Comparison of ENCODE assay signal across 1 cellular context in the genomic region with DNA sequence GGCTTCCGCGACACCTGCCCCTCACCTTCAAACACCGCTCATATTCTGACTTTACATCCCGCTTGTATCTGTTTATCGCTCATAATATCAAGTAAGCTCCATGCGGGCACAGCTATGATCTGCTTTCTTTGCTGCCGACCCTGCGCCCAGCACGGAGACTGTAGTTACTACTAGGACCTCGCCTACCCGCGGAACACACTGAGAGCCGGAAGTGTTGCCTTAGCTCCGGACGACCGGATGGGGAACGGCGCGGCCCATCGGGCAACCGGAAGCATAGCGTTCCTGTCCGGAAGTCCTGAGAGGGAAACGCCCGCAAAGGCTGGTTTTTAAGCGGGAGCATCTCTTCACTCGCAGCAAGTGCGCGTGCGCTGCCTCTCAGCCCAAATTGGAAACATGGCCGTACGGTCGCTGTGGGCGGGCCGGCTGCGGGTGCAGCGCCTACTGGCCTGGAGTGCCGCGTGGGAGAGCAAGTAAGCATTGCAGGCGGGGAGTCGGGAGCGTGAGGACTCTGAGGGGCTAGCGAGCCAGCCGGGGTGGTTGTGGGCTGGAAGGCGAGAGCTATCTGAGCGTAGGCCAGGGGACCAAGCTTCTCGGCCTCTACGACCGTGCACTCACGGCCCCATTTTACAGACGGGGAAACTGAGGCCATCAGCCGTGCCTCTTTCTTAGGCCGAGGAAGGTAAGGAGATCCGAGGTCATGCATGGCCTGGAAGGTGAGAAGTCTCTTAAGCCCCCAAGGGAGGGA.
A peak's percentile ranks its signal among the peaks of the same experiment; 100 is the strongest.
TF ChIP-seq lines count a peak whose summit lies in the region.

A gene with protein sequence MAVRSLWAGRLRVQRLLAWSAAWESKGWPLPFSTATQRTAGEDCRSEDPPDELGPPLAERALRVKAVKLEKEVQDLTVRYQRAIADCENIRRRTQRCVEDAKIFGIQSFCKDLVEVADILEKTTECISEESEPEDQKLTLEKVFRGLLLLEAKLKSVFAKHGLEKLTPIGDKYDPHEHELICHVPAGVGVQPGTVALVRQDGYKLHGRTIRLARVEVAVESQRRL (plus strand): TSS at position 353 of the 745 bp plus-strand sequence. CDS start 41 bp downstream, at position 394.

TF ChIP-seq in HepG2, 621 proteins besides CTCF, POLR2A, EP300 and RAD21 (continued from another document and continues in another):
- TF ChIP-seq MED13 (CRISPR knock-in tag; IDR thresholded peaks at IDR 0.05): peak; percentile 74; the same call in 1 of the 2 replicates
- TF ChIP-seq RBAK (CRISPR knock-in tag; IDR thresholded peaks at IDR 0.05): peak; percentile 50; the same call in 1 of the 2 replicates
- TF ChIP-seq, protein P1, sequence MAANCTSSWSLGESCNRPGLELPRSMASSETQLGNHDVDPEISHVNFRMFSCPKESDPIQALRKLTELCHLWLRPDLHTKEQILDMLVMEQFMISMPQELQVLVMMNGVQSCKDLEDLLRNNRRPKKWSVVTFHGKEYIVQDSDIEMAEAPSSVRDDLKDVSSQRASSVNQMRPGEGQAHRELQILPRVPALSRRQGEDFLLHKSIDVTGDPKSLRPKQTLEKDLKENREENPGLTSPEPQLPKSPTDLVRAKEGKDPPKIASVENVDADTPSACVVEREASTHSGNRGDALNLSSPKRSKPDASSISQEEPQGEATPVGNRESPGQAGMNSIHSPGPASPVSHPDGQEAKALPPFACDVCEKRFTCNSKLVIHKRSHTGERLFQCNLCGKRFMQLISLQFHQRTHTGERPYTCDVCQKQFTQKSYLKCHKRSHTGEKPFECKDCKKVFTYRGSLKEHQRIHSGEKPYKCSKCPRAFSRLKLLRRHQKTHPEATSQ (CRISPR knock-in tag; IDR thresholded peaks at IDR 0.05; ENCODE audit: borderline replicate concordance): peak; percentile 58; the same call in 1 of the 2 replicates
- TF ChIP-seq FOXK2 (IDR thresholded peaks at IDR 0.05): peak; percentile 84
- peak; percentile 69; the same call in 1 of the 2 replicates for TF ChIP-seq MZF1 (CRISPR knock-in tag; IDR thresholded peaks at IDR 0.05; ENCODE audit: borderline replicate concordance)
- TF ChIP-seq NFIC (IDR thresholded peaks at IDR 0.05; ENCODE audit: low read length): no peak
- peak; percentile 34; the same call in 1 of the 2 replicates for TF ChIP-seq BCL6 (CRISPR knock-in tag; IDR thresholded peaks at IDR 0.05)
- TF ChIP-seq, protein P2, sequence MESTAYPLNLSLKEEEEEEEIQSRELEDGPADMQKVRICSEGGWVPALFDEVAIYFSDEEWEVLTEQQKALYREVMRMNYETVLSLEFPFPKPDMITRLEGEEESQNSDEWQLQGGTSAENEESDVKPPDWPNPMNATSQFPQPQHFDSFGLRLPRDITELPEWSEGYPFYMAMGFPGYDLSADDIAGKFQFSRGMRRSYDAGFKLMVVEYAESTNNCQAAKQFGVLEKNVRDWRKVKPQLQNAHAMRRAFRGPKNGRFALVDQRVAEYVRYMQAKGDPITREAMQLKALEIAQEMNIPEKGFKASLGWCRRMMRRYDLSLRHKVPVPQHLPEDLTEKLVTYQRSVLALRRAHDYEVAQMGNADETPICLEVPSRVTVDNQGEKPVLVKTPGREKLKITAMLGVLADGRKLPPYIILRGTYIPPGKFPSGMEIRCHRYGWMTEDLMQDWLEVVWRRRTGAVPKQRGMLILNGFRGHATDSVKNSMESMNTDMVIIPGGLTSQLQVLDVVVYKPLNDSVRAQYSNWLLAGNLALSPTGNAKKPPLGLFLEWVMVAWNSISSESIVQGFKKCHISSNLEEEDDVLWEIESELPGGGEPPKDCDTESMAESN (CRISPR knock-in tag; conservative IDR thresholded peaks at IDR 0.05): peak; percentile 95
- TF ChIP-seq ZNF749 (CRISPR knock-in tag; IDR thresholded peaks at IDR 0.05; ENCODE audit: borderline replicate concordance): peak; percentile 94; the same call in 1 of the 2 replicates
- TF ChIP-seq NCOA5 (CRISPR knock-in tag; IDR thresholded peaks at IDR 0.05): no peak
- TF ChIP-seq ZNF772 (CRISPR knock-in tag; IDR thresholded peaks at IDR 0.05): peak; percentile 53
- TF ChIP-seq RFXAP (CRISPR knock-in tag; IDR thresholded peaks at IDR 0.05; ENCODE audit: borderline replicate concordance): peak; percentile 76; the same call in 1 of the 2 replicates
- TF ChIP-seq ZNF431 (CRISPR knock-in tag; IDR thresholded peaks at IDR 0.05; ENCODE audit: borderline replicate concordance, low read depth): no peak; the same call in 1 of the 2 replicates
- TF ChIP-seq ZNF563 (CRISPR knock-in tag; IDR thresholded peaks at IDR 0.05): peak; percentile 78
- TF ChIP-seq ZNF773 (CRISPR knock-in tag; IDR thresholded peaks at IDR 0.05; ENCODE audit: borderline replicate concordance): peak; percentile 35; the same call in 1 of the 2 replicates
- TF ChIP-seq NRL (CRISPR knock-in tag; IDR thresholded peaks at IDR 0.05; ENCODE audit: borderline replicate concordance): 0 out of 2 replicates have a peak, but pooled peaks have one; percentile 59
- TF ChIP-seq RFX5 (IDR thresholded peaks at IDR 0.05; ENCODE audit: low read depth, low read length): peak; percentile 54; the same call in 1 of the 2 replicates
- 0 out of 2 replicates have a peak, but pooled peaks have one; percentile 60 for TF ChIP-seq CBFB (CRISPR knock-in tag; IDR thresholded peaks at IDR 0.05)
- TF ChIP-seq SETDB1 (CRISPR knock-in tag; IDR thresholded peaks at IDR 0.05; ENCODE audit: borderline replicate concordance): no peak
- no peak for TF ChIP-seq ZNF432 (CRISPR knock-in tag; IDR thresholded peaks at IDR 0.05; ENCODE audit: borderline replicate concordance)
- TF ChIP-seq, protein P3, sequence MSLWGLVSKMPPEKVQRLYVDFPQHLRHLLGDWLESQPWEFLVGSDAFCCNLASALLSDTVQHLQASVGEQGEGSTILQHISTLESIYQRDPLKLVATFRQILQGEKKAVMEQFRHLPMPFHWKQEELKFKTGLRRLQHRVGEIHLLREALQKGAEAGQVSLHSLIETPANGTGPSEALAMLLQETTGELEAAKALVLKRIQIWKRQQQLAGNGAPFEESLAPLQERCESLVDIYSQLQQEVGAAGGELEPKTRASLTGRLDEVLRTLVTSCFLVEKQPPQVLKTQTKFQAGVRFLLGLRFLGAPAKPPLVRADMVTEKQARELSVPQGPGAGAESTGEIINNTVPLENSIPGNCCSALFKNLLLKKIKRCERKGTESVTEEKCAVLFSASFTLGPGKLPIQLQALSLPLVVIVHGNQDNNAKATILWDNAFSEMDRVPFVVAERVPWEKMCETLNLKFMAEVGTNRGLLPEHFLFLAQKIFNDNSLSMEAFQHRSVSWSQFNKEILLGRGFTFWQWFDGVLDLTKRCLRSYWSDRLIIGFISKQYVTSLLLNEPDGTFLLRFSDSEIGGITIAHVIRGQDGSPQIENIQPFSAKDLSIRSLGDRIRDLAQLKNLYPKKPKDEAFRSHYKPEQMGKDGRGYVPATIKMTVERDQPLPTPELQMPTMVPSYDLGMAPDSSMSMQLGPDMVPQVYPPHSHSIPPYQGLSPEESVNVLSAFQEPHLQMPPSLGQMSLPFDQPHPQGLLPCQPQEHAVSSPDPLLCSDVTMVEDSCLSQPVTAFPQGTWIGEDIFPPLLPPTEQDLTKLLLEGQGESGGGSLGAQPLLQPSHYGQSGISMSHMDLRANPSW (CRISPR knock-in tag; IDR thresholded peaks at IDR 0.05; ENCODE audit: borderline replicate concordance): peak; percentile 88; the same call in 1 of the 2 replicates
- TF ChIP-seq PPARG (CRISPR knock-in tag; conservative IDR thresholded peaks at IDR 0.05): peak; percentile 47; the same call in 1 of the 2 replicates
- peak; percentile 57 for TF ChIP-seq TFE3 (CRISPR knock-in tag; IDR thresholded peaks at IDR 0.05)
- peak; percentile 96 for TF ChIP-seq ZNF501 (CRISPR knock-in tag; IDR thresholded peaks at IDR 0.05)
- TF ChIP-seq ZNF264 (CRISPR knock-in tag; IDR thresholded peaks at IDR 0.05): peak; percentile 82
- no peak for TF ChIP-seq ZNF34 (CRISPR knock-in tag; IDR thresholded peaks at IDR 0.05; ENCODE audit: borderline replicate concordance)
- TF ChIP-seq ZNF510 (CRISPR knock-in tag; IDR thresholded peaks at IDR 0.05; ENCODE audit: low read depth): no peak; the same call in 1 of the 2 replicates
- TF ChIP-seq CENPT (CRISPR knock-in tag; IDR thresholded peaks at IDR 0.05; ENCODE audit: low read depth): 0 out of 2 replicates have a peak, but pooled peaks have one; percentile 85
- TF ChIP-seq NR2F6 (IDR thresholded peaks at IDR 0.05): no peak
- peak; percentile 59 for TF ChIP-seq NR2F6 (CRISPR knock-in tag; IDR thresholded peaks at IDR 0.05)
- TF ChIP-seq NFKB2 (CRISPR knock-in tag; IDR thresholded peaks at IDR 0.05; ENCODE audit: borderline replicate concordance): peak; percentile 66; the same call in 1 of the 2 replicates
- TF ChIP-seq TGIF2 (CRISPR knock-in tag; IDR thresholded peaks at IDR 0.05): no peak
- TF ChIP-seq ZMYM4 (CRISPR knock-in tag; IDR thresholded peaks at IDR 0.05): peak; percentile 92
- peak; percentile 35 for TF ChIP-seq IKZF4 (CRISPR knock-in tag; IDR thresholded peaks at IDR 0.05; ENCODE audit: borderline replicate concordance, low read depth, not compliant biosample characterization)
- TF ChIP-seq, protein P4, sequence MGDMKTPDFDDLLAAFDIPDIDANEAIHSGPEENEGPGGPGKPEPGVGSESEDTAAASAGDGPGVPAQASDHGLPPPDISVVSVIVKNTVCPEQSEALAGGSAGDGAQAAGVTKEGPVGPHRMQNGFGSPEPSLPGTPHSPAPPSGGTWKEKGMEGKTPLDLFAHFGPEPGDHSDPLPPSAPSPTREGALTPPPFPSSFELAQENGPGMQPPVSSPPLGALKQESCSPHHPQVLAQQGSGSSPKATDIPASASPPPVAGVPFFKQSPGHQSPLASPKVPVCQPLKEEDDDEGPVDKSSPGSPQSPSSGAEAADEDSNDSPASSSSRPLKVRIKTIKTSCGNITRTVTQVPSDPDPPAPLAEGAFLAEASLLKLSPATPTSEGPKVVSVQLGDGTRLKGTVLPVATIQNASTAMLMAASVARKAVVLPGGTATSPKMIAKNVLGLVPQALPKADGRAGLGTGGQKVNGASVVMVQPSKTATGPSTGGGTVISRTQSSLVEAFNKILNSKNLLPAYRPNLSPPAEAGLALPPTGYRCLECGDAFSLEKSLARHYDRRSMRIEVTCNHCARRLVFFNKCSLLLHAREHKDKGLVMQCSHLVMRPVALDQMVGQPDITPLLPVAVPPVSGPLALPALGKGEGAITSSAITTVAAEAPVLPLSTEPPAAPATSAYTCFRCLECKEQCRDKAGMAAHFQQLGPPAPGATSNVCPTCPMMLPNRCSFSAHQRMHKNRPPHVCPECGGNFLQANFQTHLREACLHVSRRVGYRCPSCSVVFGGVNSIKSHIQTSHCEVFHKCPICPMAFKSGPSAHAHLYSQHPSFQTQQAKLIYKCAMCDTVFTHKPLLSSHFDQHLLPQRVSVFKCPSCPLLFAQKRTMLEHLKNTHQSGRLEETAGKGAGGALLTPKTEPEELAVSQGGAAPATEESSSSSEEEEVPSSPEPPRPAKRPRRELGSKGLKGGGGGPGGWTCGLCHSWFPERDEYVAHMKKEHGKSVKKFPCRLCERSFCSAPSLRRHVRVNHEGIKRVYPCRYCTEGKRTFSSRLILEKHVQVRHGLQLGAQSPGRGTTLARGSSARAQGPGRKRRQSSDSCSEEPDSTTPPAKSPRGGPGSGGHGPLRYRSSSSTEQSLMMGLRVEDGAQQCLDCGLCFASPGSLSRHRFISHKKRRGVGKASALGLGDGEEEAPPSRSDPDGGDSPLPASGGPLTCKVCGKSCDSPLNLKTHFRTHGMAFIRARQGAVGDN (CRISPR knock-in tag; IDR thresholded peaks at IDR 0.05): peak; percentile 99
- TF ChIP-seq POLR2G (IDR thresholded peaks at IDR 0.05; ENCODE audit: low read depth, low read length): peak; percentile 96
- no peak for TF ChIP-seq SOX6 (IDR thresholded peaks at IDR 0.05)
- TF ChIP-seq SOX6 (CRISPR knock-in tag; IDR thresholded peaks at IDR 0.05): peak; percentile 50
- TF ChIP-seq, protein P5, sequence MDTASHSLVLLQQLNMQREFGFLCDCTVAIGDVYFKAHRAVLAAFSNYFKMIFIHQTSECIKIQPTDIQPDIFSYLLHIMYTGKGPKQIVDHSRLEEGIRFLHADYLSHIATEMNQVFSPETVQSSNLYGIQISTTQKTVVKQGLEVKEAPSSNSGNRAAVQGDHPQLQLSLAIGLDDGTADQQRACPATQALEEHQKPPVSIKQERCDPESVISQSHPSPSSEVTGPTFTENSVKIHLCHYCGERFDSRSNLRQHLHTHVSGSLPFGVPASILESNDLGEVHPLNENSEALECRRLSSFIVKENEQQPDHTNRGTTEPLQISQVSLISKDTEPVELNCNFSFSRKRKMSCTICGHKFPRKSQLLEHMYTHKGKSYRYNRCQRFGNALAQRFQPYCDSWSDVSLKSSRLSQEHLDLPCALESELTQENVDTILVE (CRISPR knock-in tag; IDR thresholded peaks at IDR 0.05): peak; percentile 90
- peak; percentile 92 for TF ChIP-seq NR2C2 (CRISPR knock-in tag; IDR thresholded peaks at IDR 0.05; ENCODE audit: borderline replicate concordance)
- TF ChIP-seq ZNF281 (CRISPR knock-in tag; IDR thresholded peaks at IDR 0.05; ENCODE audit: borderline replicate concordance): no peak
- TF ChIP-seq SMARCE1 (IDR thresholded peaks at IDR 0.05; ENCODE audit: borderline replicate concordance): no peak
